In the genomic region with DNA sequence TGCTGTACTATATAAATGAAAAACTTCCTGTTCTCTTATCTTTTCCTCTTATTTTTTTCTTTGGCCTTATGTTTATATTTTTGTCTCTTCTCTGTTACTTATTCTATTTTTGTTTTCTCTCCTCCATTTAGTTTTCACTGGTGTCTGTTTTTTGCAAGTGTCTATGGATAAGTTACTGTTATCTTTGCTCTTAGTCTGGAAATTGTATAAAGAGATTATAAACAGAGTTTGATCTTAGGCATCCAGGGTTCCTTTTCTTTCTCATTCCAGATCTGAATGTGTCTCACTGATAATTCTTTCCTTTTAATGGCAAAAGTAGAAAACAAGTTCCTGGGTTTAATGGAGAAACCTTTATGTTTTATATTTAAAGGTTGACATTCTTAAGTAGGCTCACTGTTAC, we compare ENCODE assay signal across 1 cellular context.
TF ChIP-seq lines count a peak whose summit lies in the region.

No MANE protein-coding gene starts in this region.

TF ChIP-seq in K562, 482 proteins besides CTCF, POLR2A, EP300 and RAD21:
- TF ChIP-seq DMBX1 (CRISPR knock-in tag; IDR thresholded peaks at IDR 0.05; ENCODE audit: borderline replicate concordance): no peak
- TF ChIP-seq POLR2B (IDR thresholded peaks at IDR 0.05; ENCODE audit: low read depth, partially characterized antibody): no peak
- TF ChIP-seq CBFA2T2 (conservative IDR thresholded peaks at IDR 0.05): peak; percentile 53; the same call in 1 of the 2 replicates
- TF ChIP-seq NFIC (IDR thresholded peaks at IDR 0.05): 0 out of 2 replicates have a peak, but pooled peaks have one; percentile 8
- TF ChIP-seq ZFP30 (CRISPR knock-in tag; IDR thresholded peaks at IDR 0.05; ENCODE audit: borderline replicate concordance): no peak
- TF ChIP-seq ZNF146 (CRISPR knock-in tag; IDR thresholded peaks at IDR 0.05; ENCODE audit: unreplicated experiment): no peak
- no peak for TF ChIP-seq ATF4 (CRISPR knock-in tag; IDR thresholded peaks at IDR 0.05)
- TF ChIP-seq KHSRP (IDR thresholded peaks at IDR 0.05): 0 out of 2 replicates have a peak, but pooled peaks have one; percentile 30
- TF ChIP-seq, protein P1, sequence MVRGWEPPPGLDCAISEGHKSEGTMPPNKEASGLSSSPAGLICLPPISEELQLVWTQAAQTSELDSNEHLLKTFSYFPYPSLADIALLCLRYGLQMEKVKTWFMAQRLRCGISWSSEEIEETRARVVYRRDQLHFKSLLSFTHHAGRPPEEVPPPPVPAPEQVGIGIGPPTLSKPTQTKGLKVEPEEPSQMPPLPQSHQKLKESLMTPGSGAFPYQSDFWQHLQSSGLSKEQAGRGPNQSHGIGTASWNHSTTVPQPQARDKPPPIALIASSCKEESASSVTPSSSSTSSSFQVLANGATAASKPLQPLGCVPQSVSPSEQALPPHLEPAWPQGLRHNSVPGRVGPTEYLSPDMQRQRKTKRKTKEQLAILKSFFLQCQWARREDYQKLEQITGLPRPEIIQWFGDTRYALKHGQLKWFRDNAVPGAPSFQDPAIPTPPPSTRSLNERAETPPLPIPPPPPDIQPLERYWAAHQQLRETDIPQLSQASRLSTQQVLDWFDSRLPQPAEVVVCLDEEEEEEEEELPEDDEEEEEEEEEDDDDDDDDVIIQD (CRISPR knock-in tag; IDR thresholded peaks at IDR 0.05): no peak
- peak; percentile 46; the same call in 1 of the 2 replicates for TF ChIP-seq ARID1B (IDR thresholded peaks at IDR 0.05)
- TF ChIP-seq TRIM24 (IDR thresholded peaks at IDR 0.05): peak; percentile 26 to 38; a peak in 2 of 4 replicates
- TF ChIP-seq CBFA2T3 (IDR thresholded peaks at IDR 0.05): peak; percentile 71
- peak; percentile 30; the same call in 1 of the 2 replicates for TF ChIP-seq TAL1 (IDR thresholded peaks at IDR 0.05)
- 0 out of 2 replicates have a peak, but pooled peaks have one; percentile 15 for TF ChIP-seq ZNF512 (tag; IDR thresholded peaks at IDR 0.05)
- TF ChIP-seq SMARCA4 (IDR thresholded peaks at IDR 0.05): 0 out of 2 replicates have a peak, but pooled peaks have one; percentile 19
